In the genomic region with DNA sequence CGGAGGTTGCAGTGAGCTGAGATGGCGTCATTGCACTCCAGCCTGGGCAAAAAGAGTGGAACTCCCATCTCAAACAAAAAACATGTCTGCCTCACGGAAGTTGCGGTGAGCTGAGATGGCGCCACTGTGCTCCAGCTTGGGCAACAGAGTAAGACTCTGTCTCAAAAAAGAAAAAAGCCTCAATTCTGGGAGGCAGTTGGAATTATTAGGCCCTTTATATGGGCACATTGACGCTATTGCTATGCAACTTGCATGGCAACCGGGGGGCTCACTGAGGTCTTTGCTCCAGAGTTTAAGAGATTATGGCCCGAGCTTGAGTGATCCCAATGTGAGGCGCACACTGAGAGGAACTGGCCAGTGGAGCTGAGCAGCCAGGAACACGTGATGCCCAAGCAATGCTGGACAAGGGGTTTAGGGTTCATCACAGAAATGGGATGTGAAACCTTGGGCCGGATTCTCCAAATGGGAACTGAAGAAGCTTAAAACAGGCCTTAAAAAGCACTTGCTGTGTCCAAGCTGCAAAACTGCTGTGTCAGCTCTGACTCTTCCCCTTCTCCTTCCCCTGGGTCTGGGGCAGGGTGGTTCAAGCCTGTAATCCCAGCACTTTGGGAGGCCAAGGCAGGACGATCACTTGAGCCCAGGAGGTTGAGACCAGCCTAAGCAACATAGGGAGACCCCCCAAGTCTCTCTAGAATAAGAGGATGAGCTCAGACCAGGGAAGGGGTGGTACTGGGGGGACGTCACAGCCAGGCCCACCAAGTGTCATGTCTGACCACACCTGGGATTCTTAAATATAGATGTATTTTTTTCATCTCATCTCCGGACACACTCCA, we compare ENCODE assay signal across 1 cellular context.
TF ChIP-seq lines count a peak whose summit lies in the region.

No MANE protein-coding gene starts in this region.

TF ChIP-seq in K562, 482 proteins besides CTCF, POLR2A, EP300 and RAD21 (continued from another document and continues in another):
- TF ChIP-seq, protein P1, sequence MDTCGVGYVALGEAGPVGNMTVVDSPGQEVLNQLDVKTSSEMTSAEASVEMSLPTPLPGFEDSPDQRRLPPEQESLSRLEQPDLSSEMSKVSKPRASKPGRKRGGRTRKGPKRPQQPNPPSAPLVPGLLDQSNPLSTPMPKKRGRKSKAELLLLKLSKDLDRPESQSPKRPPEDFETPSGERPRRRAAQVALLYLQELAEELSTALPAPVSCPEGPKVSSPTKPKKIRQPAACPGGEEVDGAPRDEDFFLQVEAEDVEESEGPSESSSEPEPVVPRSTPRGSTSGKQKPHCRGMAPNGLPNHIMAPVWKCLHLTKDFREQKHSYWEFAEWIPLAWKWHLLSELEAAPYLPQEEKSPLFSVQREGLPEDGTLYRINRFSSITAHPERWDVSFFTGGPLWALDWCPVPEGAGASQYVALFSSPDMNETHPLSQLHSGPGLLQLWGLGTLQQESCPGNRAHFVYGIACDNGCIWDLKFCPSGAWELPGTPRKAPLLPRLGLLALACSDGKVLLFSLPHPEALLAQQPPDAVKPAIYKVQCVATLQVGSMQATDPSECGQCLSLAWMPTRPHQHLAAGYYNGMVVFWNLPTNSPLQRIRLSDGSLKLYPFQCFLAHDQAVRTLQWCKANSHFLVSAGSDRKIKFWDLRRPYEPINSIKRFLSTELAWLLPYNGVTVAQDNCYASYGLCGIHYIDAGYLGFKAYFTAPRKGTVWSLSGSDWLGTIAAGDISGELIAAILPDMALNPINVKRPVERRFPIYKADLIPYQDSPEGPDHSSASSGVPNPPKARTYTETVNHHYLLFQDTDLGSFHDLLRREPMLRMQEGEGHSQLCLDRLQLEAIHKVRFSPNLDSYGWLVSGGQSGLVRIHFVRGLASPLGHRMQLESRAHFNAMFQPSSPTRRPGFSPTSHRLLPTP (IDR thresholded peaks at IDR 0.05; ENCODE audit: borderline replicate concordance, extremely low read depth, insufficient read length), result no peak
- TF ChIP-seq, protein P2, sequence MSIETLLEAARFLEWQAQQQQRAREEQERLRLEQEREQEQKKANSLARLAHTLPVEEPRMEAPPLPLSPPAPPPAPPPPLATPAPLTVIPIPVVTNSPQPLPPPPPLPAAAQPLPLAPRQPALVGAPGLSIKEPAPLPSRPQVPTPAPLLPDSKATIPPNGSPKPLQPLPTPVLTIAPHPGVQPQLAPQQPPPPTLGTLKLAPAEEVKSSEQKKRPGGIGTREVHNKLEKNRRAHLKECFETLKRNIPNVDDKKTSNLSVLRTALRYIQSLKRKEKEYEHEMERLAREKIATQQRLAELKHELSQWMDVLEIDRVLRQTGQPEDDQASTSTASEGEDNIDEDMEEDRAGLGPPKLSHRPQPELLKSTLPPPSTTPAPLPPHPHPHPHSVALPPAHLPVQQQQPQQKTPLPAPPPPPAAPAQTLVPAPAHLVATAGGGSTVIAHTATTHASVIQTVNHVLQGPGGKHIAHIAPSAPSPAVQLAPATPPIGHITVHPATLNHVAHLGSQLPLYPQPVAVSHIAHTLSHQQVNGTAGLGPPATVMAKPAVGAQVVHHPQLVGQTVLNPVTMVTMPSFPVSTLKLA (conservative IDR thresholded peaks at IDR 0.05), result peak; percentile 45 to 54; a peak in 2 of 4 replicates
- TF ChIP-seq HNRNPK (IDR thresholded peaks at IDR 0.05; ENCODE audit: low read depth, low read length, poor library complexity, severe bottlenecking) (no peak), NFRKB (IDR thresholded peaks at IDR 0.05; ENCODE audit: low read depth) (peak; percentile 50; the same call in 1 of the 2 replicates), FOXK1 (CRISPR knock-in tag; IDR thresholded peaks at IDR 0.05; ENCODE audit: borderline replicate concordance) (peak; percentile 91; the same call in 1 of the 2 replicates), CSDE1 (IDR thresholded peaks at IDR 0.05) (no peak), SNRNP70 (optimal IDR thresholded peaks at IDR 0.05; ENCODE audit: low read depth, low read length) (peak; percentile 77), CBX8 (IDR thresholded peaks at IDR 0.05; ENCODE audit: borderline replicate concordance, extremely low read depth, low read depth, low read length, poor library complexity, severe bottlenecking) (no peak), CCNT2 (IDR thresholded peaks at IDR 0.05; ENCODE audit: borderline replicate concordance, extremely low read depth, insufficient read length, low read depth, low read length) (peak; percentile 80), TEAD1 (CRISPR knock-in tag; IDR thresholded peaks at IDR 0.05) (peak; percentile 63 to 74; a peak in 3 of 4 replicates), HNRNPUL1 (IDR thresholded peaks at IDR 0.05; ENCODE audit: low read length) (no peak; the same call in 1 of the 2 replicates), RBM22 (IDR thresholded peaks at IDR 0.05; ENCODE audit: low read depth, low read length, poor library complexity, severe bottlenecking) (peak; percentile 70), RB1 (IDR thresholded peaks at IDR 0.05; ENCODE audit: low read depth) (no peak)
- TF ChIP-seq, protein P3, sequence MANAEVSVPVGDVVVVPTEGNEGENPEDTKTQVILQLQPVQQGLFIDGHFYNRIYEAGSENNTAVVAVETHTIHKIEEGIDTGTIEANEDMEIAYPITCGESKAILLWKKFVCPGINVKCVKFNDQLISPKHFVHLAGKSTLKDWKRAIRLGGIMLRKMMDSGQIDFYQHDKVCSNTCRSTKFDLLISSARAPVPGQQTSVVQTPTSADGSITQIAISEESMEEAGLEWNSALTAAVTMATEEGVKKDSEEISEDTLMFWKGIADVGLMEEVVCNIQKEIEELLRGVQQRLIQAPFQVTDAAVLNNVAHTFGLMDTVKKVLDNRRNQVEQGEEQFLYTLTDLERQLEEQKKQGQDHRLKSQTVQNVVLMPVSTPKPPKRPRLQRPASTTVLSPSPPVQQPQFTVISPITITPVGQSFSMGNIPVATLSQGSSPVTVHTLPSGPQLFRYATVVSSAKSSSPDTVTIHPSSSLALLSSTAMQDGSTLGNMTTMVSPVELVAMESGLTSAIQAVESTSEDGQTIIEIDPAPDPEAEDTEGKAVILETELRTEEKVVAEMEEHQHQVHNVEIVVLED (CRISPR knock-in tag; IDR thresholded peaks at IDR 0.05), result no peak
- TF ChIP-seq, protein P4, sequence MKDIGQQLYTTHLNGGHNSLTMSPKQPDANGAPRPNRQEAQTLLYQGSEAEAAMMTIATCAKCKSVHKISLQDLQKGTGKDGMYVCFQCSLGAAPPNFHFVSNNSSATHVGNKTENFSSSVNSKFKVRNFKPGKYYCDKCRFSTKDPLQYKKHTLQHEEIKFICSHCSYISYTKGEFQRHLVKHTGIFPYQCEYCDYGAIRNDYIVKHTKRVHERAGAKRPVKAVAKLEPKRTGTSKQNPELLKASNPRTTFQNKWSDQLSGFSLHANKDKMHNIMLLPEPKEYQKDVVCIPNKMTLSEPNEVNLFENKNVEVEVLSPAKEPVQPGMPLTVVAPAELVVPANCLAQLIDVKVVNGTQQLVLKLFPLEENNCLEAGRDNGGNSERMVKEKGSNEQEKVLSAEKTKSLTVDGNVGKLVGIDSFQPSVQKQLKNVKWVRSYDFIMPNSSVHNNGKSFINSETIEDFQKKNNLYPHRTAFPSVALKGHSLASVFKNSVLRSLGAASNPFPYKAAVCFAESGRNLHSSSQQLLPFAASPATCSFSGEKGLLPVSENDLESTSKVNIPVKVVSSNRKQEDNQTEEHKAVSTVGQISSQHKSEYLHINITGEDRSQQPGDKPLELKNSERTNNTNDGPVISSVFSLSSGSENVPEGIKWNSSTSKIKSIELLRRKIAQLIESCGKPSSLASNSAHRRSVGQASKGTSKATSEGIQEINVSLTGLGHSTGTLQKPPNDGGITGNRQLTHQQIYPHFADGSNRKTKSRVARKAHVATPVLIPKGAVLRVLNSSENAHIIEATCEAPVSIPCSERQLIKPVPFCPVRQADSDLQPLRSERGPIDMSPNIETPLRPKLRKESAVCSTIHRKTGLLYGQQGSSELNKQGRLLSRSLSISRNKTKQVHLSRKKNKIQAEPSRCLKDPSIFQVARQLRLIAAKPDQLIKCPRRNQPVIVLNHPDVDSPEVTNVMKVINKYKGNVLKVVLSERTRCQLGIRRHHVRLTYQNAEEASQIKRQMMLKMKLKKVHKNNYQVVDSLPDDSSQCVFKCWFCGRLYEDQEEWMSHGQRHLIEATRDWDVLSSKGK (CRISPR knock-in tag; IDR thresholded peaks at IDR 0.05), result peak; percentile 61; the same call in 1 of the 2 replicates
- TF ChIP-seq, protein P5, sequence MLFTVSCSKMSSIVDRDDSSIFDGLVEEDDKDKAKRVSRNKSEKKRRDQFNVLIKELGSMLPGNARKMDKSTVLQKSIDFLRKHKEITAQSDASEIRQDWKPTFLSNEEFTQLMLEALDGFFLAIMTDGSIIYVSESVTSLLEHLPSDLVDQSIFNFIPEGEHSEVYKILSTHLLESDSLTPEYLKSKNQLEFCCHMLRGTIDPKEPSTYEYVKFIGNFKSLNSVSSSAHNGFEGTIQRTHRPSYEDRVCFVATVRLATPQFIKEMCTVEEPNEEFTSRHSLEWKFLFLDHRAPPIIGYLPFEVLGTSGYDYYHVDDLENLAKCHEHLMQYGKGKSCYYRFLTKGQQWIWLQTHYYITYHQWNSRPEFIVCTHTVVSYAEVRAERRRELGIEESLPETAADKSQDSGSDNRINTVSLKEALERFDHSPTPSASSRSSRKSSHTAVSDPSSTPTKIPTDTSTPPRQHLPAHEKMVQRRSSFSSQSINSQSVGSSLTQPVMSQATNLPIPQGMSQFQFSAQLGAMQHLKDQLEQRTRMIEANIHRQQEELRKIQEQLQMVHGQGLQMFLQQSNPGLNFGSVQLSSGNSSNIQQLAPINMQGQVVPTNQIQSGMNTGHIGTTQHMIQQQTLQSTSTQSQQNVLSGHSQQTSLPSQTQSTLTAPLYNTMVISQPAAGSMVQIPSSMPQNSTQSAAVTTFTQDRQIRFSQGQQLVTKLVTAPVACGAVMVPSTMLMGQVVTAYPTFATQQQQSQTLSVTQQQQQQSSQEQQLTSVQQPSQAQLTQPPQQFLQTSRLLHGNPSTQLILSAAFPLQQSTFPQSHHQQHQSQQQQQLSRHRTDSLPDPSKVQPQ (CRISPR knock-in tag; IDR thresholded peaks at IDR 0.05; ENCODE audit: borderline replicate concordance), result no peak
- TF ChIP-seq, protein P6, sequence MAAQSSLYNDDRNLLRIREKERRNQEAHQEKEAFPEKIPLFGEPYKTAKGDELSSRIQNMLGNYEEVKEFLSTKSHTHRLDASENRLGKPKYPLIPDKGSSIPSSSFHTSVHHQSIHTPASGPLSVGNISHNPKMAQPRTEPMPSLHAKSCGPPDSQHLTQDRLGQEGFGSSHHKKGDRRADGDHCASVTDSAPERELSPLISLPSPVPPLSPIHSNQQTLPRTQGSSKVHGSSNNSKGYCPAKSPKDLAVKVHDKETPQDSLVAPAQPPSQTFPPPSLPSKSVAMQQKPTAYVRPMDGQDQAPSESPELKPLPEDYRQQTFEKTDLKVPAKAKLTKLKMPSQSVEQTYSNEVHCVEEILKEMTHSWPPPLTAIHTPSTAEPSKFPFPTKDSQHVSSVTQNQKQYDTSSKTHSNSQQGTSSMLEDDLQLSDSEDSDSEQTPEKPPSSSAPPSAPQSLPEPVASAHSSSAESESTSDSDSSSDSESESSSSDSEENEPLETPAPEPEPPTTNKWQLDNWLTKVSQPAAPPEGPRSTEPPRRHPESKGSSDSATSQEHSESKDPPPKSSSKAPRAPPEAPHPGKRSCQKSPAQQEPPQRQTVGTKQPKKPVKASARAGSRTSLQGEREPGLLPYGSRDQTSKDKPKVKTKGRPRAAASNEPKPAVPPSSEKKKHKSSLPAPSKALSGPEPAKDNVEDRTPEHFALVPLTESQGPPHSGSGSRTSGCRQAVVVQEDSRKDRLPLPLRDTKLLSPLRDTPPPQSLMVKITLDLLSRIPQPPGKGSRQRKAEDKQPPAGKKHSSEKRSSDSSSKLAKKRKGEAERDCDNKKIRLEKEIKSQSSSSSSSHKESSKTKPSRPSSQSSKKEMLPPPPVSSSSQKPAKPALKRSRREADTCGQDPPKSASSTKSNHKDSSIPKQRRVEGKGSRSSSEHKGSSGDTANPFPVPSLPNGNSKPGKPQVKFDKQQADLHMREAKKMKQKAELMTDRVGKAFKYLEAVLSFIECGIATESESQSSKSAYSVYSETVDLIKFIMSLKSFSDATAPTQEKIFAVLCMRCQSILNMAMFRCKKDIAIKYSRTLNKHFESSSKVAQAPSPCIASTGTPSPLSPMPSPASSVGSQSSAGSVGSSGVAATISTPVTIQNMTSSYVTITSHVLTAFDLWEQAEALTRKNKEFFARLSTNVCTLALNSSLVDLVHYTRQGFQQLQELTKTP (IDR thresholded peaks at IDR 0.05; ENCODE audit: low read depth in 1 of 2, partially characterized antibody in 2 of 2), result peak in 1 of 2 experiments; percentile 35
